In the genomic region with DNA sequence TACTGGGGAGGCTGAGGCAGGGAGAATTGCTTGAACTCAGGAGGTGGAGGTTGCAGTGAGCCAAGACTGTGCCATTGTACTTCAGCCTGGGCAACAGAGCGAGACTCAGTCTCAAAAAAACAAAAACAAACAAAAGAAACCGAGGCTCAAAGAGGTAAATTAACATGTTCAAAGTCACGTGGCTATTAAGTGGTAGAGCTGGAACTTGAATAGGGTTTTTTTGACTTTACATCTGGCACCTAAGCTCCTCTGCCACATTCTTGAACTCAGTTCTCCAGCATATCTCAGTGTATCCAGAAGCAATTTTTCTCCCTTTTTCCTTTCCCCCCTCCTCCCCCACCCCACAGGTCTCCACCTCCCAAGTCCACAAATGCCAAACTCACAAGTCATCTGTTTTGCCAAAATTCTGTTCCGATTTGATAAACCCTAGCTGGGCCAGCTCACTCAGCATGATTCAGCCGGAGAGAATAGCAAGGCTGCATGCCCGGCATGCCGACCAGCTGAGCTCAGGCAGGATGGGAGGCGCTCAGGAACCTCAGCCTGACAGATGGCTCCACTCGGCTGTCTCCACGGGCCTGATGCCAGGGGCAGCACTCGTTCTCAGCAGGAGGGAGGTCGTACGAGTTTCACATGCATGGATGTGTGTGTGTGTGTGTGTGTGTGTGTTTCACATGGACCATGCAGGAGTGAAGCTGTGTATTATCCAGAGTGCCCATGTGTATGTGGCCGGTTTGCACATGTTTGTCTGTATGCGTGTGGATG, we compare ENCODE assay signal across 9 cellular contexts.
DNase-seq lines count a peak whose midpoint lies in the region; ATAC-seq and TF ChIP-seq lines count a peak whose summit lies in the region.
"Had no signal": no experiment of that assay in that cellular context is flagged by ENCODE, and none has a peak within 500 bp of the region (broad histone marks: within the 10 kb centered on the region; RNA-seq: fewer than 3 reads in every experiment).

No MANE protein-coding gene starts in this region.

- no peaks in the 10 kb centered on the region for H3K27me3 ChIP-seq in left ventricle myocardium inferior (ENCODE audit: low read depth)
- no peaks in the 10 kb centered on the region for H3K27me3 ChIP-seq in Karpas-422 (ENCODE audit: low read length)

- H3K4me2 ChIP-seq in Karpas-422 (ENCODE audit: low read depth, low read length, poor library complexity, severe bottlenecking): no peak overlapping the region

- H3K4me1 ChIP-seq in left ventricle myocardium inferior (peaks cover 37% of the 10 kb centered on the region), Karpas-422 (ENCODE audit: low read length) (peaks cover 6% of the 10 kb centered on the region; the same call in 1 of the 2 replicates)

- ATAC-seq in natural killer cell treated with Interleukin-12 subunit alpha and Interleukin-12 subunit beta and Interleukin-15 and Interleukin-18, amount 100 ng/mL, for 72 hours: no peak

- DNase-seq in COLO668 (lab: John Stamatoyannopoulos, UW; ENCODE audit: unreplicated experiment) (peak; percentile 17), NCI-H1105 (lab: John Stamatoyannopoulos, UW) (peak; percentile 79), amygdala (lab: John Stamatoyannopoulos, UW) (peak in 36 of 56 donors; percentile 8 to 67 (median 28)), left ventricle myocardium inferior (peak; percentile 88), pulmonary artery endothelial cell (ENCODE audit: low read depth, low spot score) (peak; percentile 98), Karpas-422 (no peak)
- DNase-seq in activated T-helper 2 cell treated with anti-CD3 and anti-CD28 coated beads, Interferon-gamma antibody, Interleukin-2, Interleukin-4, amounts not matched to agents 10 μg/mL and 5 μg/mL and 100 μg/mL, durations not matched to agents 14 hours and 24 hours and 36 hours (ENCODE audit: low spot score): no peak
- DNase-seq in natural killer cell treated with Interleukin-12 subunit alpha and Interleukin-12 subunit beta and Interleukin-15 and Interleukin-18, amount 100 ng/mL, for 72 hours (ENCODE audit: low spot score): no peak

- H3K27ac ChIP-seq in left ventricle myocardium inferior (replicated peaks) (peak overlapping the region; percentile 82), Karpas-422 (ENCODE audit: low read length) (no peak overlapping the region)

- peaks cover 14% of the 10 kb centered on the region for H3K4me1 Mint-ChIP-seq in activated T-helper 2 cell treated with anti-CD3 and anti-CD28 coated beads, Interferon-gamma antibody, Interleukin-2, Interleukin-4, amounts not matched to agents 10 μg/mL and 5 μg/mL and 100 μg/mL, durations not matched to agents 14 hours and 24 hours and 36 hours (ENCODE audit: low read depth)
- peaks cover 12 to 15% of the 10 kb centered on the region in 2 donors for H3K4me1 Mint-ChIP-seq in natural killer cell treated with Interleukin-12 subunit alpha and Interleukin-12 subunit beta and Interleukin-15 and Interleukin-18, amount 100 ng/mL, for 72 hours (ENCODE audit: low read depth in 2 of 2)

- no peaks in the 10 kb centered on the region for H4K20me1 ChIP-seq in Karpas-422 (ENCODE audit: insufficient read depth, low read depth, low read length)

- no peak for TF ChIP-seq CTCF in left ventricle myocardium inferior (IDR thresholded peaks at IDR 0.05; ENCODE audit: borderline replicate concordance)

- H3K36me3 ChIP-seq in left ventricle myocardium inferior: no peaks in the 10 kb centered on the region
- no peaks in the 10 kb centered on the region for H3K36me3 ChIP-seq in Karpas-422 (ENCODE audit: insufficient read depth, low read length)

- H3K27me3 Mint-ChIP-seq in activated T-helper 2 cell treated with anti-CD3 and anti-CD28 coated beads, Interferon-gamma antibody, Interleukin-2, Interleukin-4, amounts not matched to agents 10 μg/mL and 5 μg/mL and 100 μg/mL, durations not matched to agents 14 hours and 24 hours and 36 hours (ENCODE audit: low read depth): peaks cover 2% of the 10 kb centered on the region
- H3K27me3 Mint-ChIP-seq in natural killer cell treated with Interleukin-12 subunit alpha and Interleukin-12 subunit beta and Interleukin-15 and Interleukin-18, amount 100 ng/mL, for 72 hours: no peaks in the 10 kb centered on the region
- H3K27me3 Mint-ChIP-seq: central memory CD8-positive, alpha-beta T cell had no signal

- no peak overlapping the region for H3K9ac ChIP-seq in Karpas-422 (ENCODE audit: low read length)

- H3K27ac Mint-ChIP-seq in activated T-helper 2 cell treated with anti-CD3 and anti-CD28 coated beads, Interferon-gamma antibody, Interleukin-2, Interleukin-4, amounts not matched to agents 10 μg/mL and 5 μg/mL and 100 μg/mL, durations not matched to agents 14 hours and 24 hours and 36 hours: no peak overlapping the region
- H3K27ac Mint-ChIP-seq in natural killer cell treated with Interleukin-12 subunit alpha and Interleukin-12 subunit beta and Interleukin-15 and Interleukin-18, amount 100 ng/mL, for 72 hours: no peak overlapping the region

- no peaks in the 10 kb centered on the region for H3K9me3 Mint-ChIP-seq in activated T-helper 2 cell treated with anti-CD3 and anti-CD28 coated beads, Interferon-gamma antibody, Interleukin-2, Interleukin-4, amounts not matched to agents 10 μg/mL and 5 μg/mL and 100 μg/mL, durations not matched to agents 14 hours and 24 hours and 36 hours
- no peaks in the 10 kb centered on the region for H3K9me3 Mint-ChIP-seq in natural killer cell treated with Interleukin-12 subunit alpha and Interleukin-12 subunit beta and Interleukin-15 and Interleukin-18, amount 100 ng/mL, for 72 hours
- H3K9me3 Mint-ChIP-seq: central memory CD8-positive, alpha-beta T cell had no signal

- H3K79me2 ChIP-seq in Karpas-422 (ENCODE audit: low read length): no peaks in the 10 kb centered on the region

- H3K4me3 ChIP-seq in left ventricle myocardium inferior (peak overlapping the region; percentile 19), Karpas-422 (ENCODE audit: low read length) (no peak overlapping the region)

- no peaks in the 10 kb centered on the region for H3K9me2 ChIP-seq in Karpas-422 (replicated peaks; ENCODE audit: insufficient read depth, low read length)

- H3K9me3 ChIP-seq in left ventricle myocardium inferior (replicated peaks) (no peaks in the 10 kb centered on the region), Karpas-422 (ENCODE audit: low read length) (no peaks in the 10 kb centered on the region)

- H3K36me3 Mint-ChIP-seq in activated T-helper 2 cell treated with anti-CD3 and anti-CD28 coated beads, Interferon-gamma antibody, Interleukin-2, Interleukin-4, amounts not matched to agents 10 μg/mL and 5 μg/mL and 100 μg/mL, durations not matched to agents 14 hours and 24 hours and 36 hours (ENCODE audit: low read depth): no peaks in the 10 kb centered on the region
- no peaks in the 10 kb centered on the region for H3K36me3 Mint-ChIP-seq in natural killer cell treated with Interleukin-12 subunit alpha and Interleukin-12 subunit beta and Interleukin-15 and Interleukin-18, amount 100 ng/mL, for 72 hours

- intact Hi-C loops in left ventricle myocardium inferior (cut with micrococcal nuclease): no loop called here
- intact Hi-C loops in activated T-helper 2 cell treated with anti-CD3 and anti-CD28 coated beads, Interferon-gamma antibody, Interleukin-2, Interleukin-4, amounts not matched to agents 10 μg/mL and 5 μg/mL and 100 μg/mL, durations not matched to agents 14 hours and 24 hours and 36 hours (cut with micrococcal nuclease): no loop called here

- H3K4me3 Mint-ChIP-seq in activated T-helper 2 cell treated with anti-CD3 and anti-CD28 coated beads, Interferon-gamma antibody, Interleukin-2, Interleukin-4, amounts not matched to agents 10 μg/mL and 5 μg/mL and 100 μg/mL, durations not matched to agents 14 hours and 24 hours and 36 hours (ENCODE audit: low read depth): no peak overlapping the region
- H3K4me3 Mint-ChIP-seq in natural killer cell treated with Interleukin-12 subunit alpha and Interleukin-12 subunit beta and Interleukin-15 and Interleukin-18, amount 100 ng/mL, for 72 hours: no peak overlapping the region
- H3K4me3 Mint-ChIP-seq: central memory CD8-positive, alpha-beta T cell had no signal

- H2AFZ ChIP-seq in Karpas-422 (ENCODE audit: low read length): no peak overlapping the region

Comparison
In these comparisons a context has a peak if more than half of its experiments do, and no peak if none do; other contexts are left out.
1. DNase-seq: peak in COLO668 (single experiment), NCI-H1105 (single experiment), amygdala (36 of 56), left ventricle myocardium inferior (single experiment) and pulmonary artery endothelial cell (single experiment); none in Karpas-422 (single experiment), activated T-helper 2 cell treated with anti-CD3 and anti-CD28 coated beads, Interferon-gamma antibody, Interleukin-2, Interleukin-4, amounts not matched to agents 10 μg/mL and 5 μg/mL and 100 μg/mL, durations not matched to agents 14 hours and 24 hours and 36 hours (single experiment) and natural killer cell treated with Interleukin-12 subunit alpha and Interleukin-12 subunit beta and Interleukin-15 and Interleukin-18, amount 100 ng/mL, for 72 hours (single experiment).